Comparison of ENCODE assay signal across 8 cellular contexts in genomic region chr16:4414187-4414909, GRCh38. TPM values are rescaled to one million over a fixed set of nuclear protein-coding genes. Genes with fewer than 3 reads are reported as not detected.
DNase-seq lines count a peak whose midpoint lies in the region; ATAC-seq and TF ChIP-seq lines count a peak whose summit lies in the region.

No MANE protein-coding gene starts in this region.

- no peak overlapping the region for H3K27ac ChIP-seq in mammary epithelial cell (ENCODE audit: insufficient read depth, low read depth, low read length)

- no TSS peak for BruUV-seq in mammary epithelial cell (replicated peaks; lab: Mats Ljungman, UMichigan)

- peak overlapping the region; percentile 86 to 88 for H3K4me3 Mint-ChIP-seq in effector memory CD8-positive, alpha-beta T cell

- no peak overlapping the region for H2AFZ ChIP-seq in mammary epithelial cell (ENCODE audit: low read depth, low read length)

- CTCF ChIA-PET in mammary epithelial cell (lab: Charles Lee; ENCODE audit: low non-redundant PET): no interaction called here

- peaks cover 17% of the 10 kb centered on the region for H3K4me1 ChIP-seq in mammary epithelial cell (ENCODE audit: insufficient read depth, low read length)

- H4K20me1 ChIP-seq in mammary epithelial cell (ENCODE audit: insufficient read depth, low read length): no peaks in the 10 kb centered on the region

- H3K36me3 Mint-ChIP-seq in effector memory CD8-positive, alpha-beta T cell (ENCODE audit: insufficient read depth): peaks cover 76% of the 10 kb centered on the region

- H3K9me3 Mint-ChIP-seq in effector memory CD8-positive, alpha-beta T cell: no peaks in the 10 kb centered on the region

- dilution Hi-C loops in mammary epithelial cell (cut with HindIII; ENCODE audit: low sequenced_read_pairs): no loop called here

- H3K79me2 ChIP-seq in mammary epithelial cell (ENCODE audit: insufficient read depth, low read length): peaks cover 46% of the 10 kb centered on the region

- H3K27me3 ChIP-seq in mammary epithelial cell (ENCODE audit: insufficient read depth, low read length): no peaks in the 10 kb centered on the region

- H3K4me3 ChIP-seq in mammary epithelial cell (replicated peaks in 1 of 3; ENCODE audit: insufficient read depth in 1 of 3, low read depth in 2 of 3, low read length in 3 of 3): no peak overlapping the region

- in situ Hi-C loops in mammary epithelial cell (cut with MboI; ENCODE audit: low sequenced_read_pairs in 2 of 2): loop anchor here in 1 of 2 donors (25.0 kb wide), 1 partner anchor 152 kb away; the partner anchor contains the start of gene TFAP4

- H3K9ac ChIP-seq in mammary epithelial cell (ENCODE audit: insufficient read depth, low read length): no peak overlapping the region

- no peaks in the 10 kb centered on the region for H3K36me3 ChIP-seq in mammary epithelial cell (ENCODE audit: insufficient read depth, low read length)

- no peak overlapping the region for H3K4me2 ChIP-seq in mammary epithelial cell (ENCODE audit: insufficient read depth, low read depth, low read length)

- H3K9me3 ChIP-seq in mammary epithelial cell (replicated peaks; ENCODE audit: insufficient read depth, low read length): no peaks in the 10 kb centered on the region

- TF ChIP-seq CTCF in mammary epithelial cell (conservative IDR thresholded peaks at IDR 0.05 in 1 of 2, IDR thresholded peaks at IDR 0.05 in 1 of 2; ENCODE audit: extremely low read depth in 1 of 2, insufficient read depth in 1 of 2, low read depth in 1 of 2, low read length in 2 of 2): no peak

- peaks cover 33 to 38% of the 10 kb centered on the region in 2 donors for H3K4me1 Mint-ChIP-seq in effector memory CD8-positive, alpha-beta T cell (ENCODE audit: low read depth in 2 of 2)

- 100% methylated on average over 3 of the region's 7 CpGs for WGBS in mammary epithelial cell (ENCODE audit: low coverage, missing lambda C conversion rate)

- peak; percentile 38 to 62 (median 46) for DNase-seq in activated CD4-positive, CD25-positive, alpha-beta regulatory T cell (lab: John Stamatoyannopoulos, UW)
- DNase-seq in effector memory CD8-positive, alpha-beta T cell: peak; percentile 70 to 77 (median 70)
- DNase-seq in stimulated activated CD8-positive, alpha-beta memory T cell treated with anti-CD3 and anti-CD28 coated beads, Interleukin-7, amount 100 ng/mL, for 4 hours (ENCODE audit: low read depth in 2 of 2): peak; percentile 68 to 84
- DNase-seq in NCI-H187 (lab: John Stamatoyannopoulos, UW) (no peak), NCI-H1694 treated with DMSO at 0.1 percent for 48 hours (lab: John Stamatoyannopoulos, UW) (no peak), mammary epithelial cell (no peak)

- peak; percentile 67 for ATAC-seq in GM18907 (IDR thresholded peaks at IDR 0.05; ENCODE audit: unreplicated experiment)
- ATAC-seq in HG02981 (IDR thresholded peaks at IDR 0.05; ENCODE audit: unreplicated experiment): peak; percentile 58
- peak; percentile 60 for ATAC-seq in effector memory CD8-positive, alpha-beta T cell (replicated peaks)

- H3K27ac Mint-ChIP-seq in effector memory CD8-positive, alpha-beta T cell: peak overlapping the region; percentile 95 to 98

- intact Hi-C loops in mammary epithelial cell (cut with micrococcal nuclease): no loop called here

- H3K27me3 Mint-ChIP-seq in effector memory CD8-positive, alpha-beta T cell: no peaks in the 10 kb centered on the region

RNA-seq across cellular contexts. Expression of gene CORO7, which starts 2.0 kb away (rescaled TPM):
- 10 to 100 TPM; 10.7 to 26.0 TPM for total RNA-seq in mammary epithelial cell
- polyA plus RNA-seq in mammary epithelial cell: 8.8 TPM
- polyA minus RNA-seq in mammary epithelial cell: 36.2 TPM

RNA-seq across cellular contexts. Expression of gene DNAJA3, which starts 11.3 kb away (rescaled TPM):
- 10 to 100 TPM; 52.7 to 70.4 TPM for total RNA-seq in mammary epithelial cell
- polyA plus RNA-seq in mammary epithelial cell: 55.6 TPM
- polyA minus RNA-seq in mammary epithelial cell: 76.3 TPM

RNA-seq across cellular contexts. Expression of gene VASN, which starts 42.7 kb away (rescaled TPM):
- total RNA-seq in mammary epithelial cell: 10 to 100 TPM in 1 of 2 donors, 1 to 10 TPM in 1; 5.0 to 25.5 TPM
- polyA plus RNA-seq in mammary epithelial cell: 1.9 TPM
- polyA minus RNA-seq in mammary epithelial cell: 0.67 TPM

Comparison
In these comparisons a context has a peak if more than half of its experiments do, and no peak if none do; other contexts are left out.
1. DNase-seq: peak in activated CD4-positive, CD25-positive, alpha-beta regulatory T cell (4 of 4), effector memory CD8-positive, alpha-beta T cell (3 of 3) and stimulated activated CD8-positive, alpha-beta memory T cell treated with anti-CD3 and anti-CD28 coated beads, Interleukin-7, amount 100 ng/mL, for 4 hours (2 of 2); none in NCI-H187 (0 of 2), NCI-H1694 treated with DMSO at 0.1 percent for 48 hours (single experiment) and mammary epithelial cell (single experiment).
2. Peak in every context shown above with its lines, with median percentiles within 50 percentile points of each other: ATAC-seq.